ENCODE assay signal across 1 cellular context in genomic region chr20:39107741-39108140, GRCh38.
TF ChIP-seq lines count a peak whose summit lies in the region.

No MANE protein-coding gene starts in this region.

TF ChIP-seq in IMR-90, 13 proteins besides CTCF, POLR2A, EP300 and RAD21 (continued from another document):
- no peak for TF ChIP-seq ELK1 (IDR thresholded peaks at IDR 0.05; ENCODE audit: borderline replicate concordance, low read depth, low read length)
- TF ChIP-seq RCOR1 (IDR thresholded peaks at IDR 0.05; ENCODE audit: insufficient replicate concordance, low read length), result no peak
- TF ChIP-seq FOS (IDR thresholded peaks at IDR 0.05; ENCODE audit: low read depth, low read length), result no peak
- TF ChIP-seq CEBPB (IDR thresholded peaks at IDR 0.05; ENCODE audit: low read depth, low read length), result no peak
- TF ChIP-seq MAZ (IDR thresholded peaks at IDR 0.05; ENCODE audit: borderline replicate concordance, low read depth, low read length), result no peak
- TF ChIP-seq SMC3 (IDR thresholded peaks at IDR 0.05; ENCODE audit: low read depth, low read length), result no peak
- no peak for TF ChIP-seq MXI1 (IDR thresholded peaks at IDR 0.05; ENCODE audit: borderline replicate concordance, low read depth, low read length)
